18 cellular contexts compared by ENCODE assay signal in genomic region chr18:50862401-50862800, GRCh38. TPM values are rescaled to one million over a fixed set of nuclear protein-coding genes. Genes with fewer than 3 reads are reported as not detected.
DNase-seq lines count a peak whose midpoint lies in the region; ATAC-seq and TF ChIP-seq lines count a peak whose summit lies in the region.
"Had no signal": no experiment of that assay in that cellular context is flagged by ENCODE, and none has a peak within 500 bp of the region (broad histone marks: within the 10 kb centered on the region; RNA-seq: fewer than 3 reads in every experiment).

No MANE protein-coding gene starts in this region.

- H3K4me3 ChIP-seq in right atrium auricular region (no peak overlapping the region), esophagus muscularis mucosa (no peak overlapping the region)
- H3K4me3 ChIP-seq: heart right ventricle, psoas muscle had no signal

- H3K27ac ChIP-seq in right atrium auricular region (peak overlapping the region; percentile 16 to 48), esophagus muscularis mucosa (replicated peaks in 1 of 4) (peak overlapping the region in 1 of 4 donors; percentile 27)
- H3K27ac ChIP-seq: psoas muscle had no signal

- H3K4me3 Mint-ChIP-seq in stimulated activated naive B cell treated with anti-CD40 and anti-IgM and Interleukin-4, amounts not matched to agents 10 μg/mL and 1 μg/mL and 100 μg/mL, for 72 hours, result peak overlapping the region; percentile 13 to 65
- H3K4me3 Mint-ChIP-seq: activated naive CD4-positive, alpha-beta T cell treated with anti-CD3 and anti-CD28 coated beads, Interleukin-2, amount 50 U/mL, for 24 hours; T-helper 2 cell treated with Interferon-gamma antibody and Interleukin-4, amounts not matched to agents 5 μg/mL and 100 μg/mL, for 36 hours had no signal

- H3K27me3 ChIP-seq in right atrium auricular region (no peaks in the 10 kb centered on the region), esophagus muscularis mucosa (no peaks in the 10 kb centered on the region)
- H3K27me3 ChIP-seq: heart right ventricle had no signal

- TF ChIP-seq EP300 in esophagus muscularis mucosa (IDR thresholded peaks at IDR 0.05), result no peak

- DNase-seq in Kasumi-1 (lab: John Stamatoyannopoulos, UW) (peak; percentile 86 to 89), SKM-1 (lab: John Stamatoyannopoulos, UW; ENCODE audit: unreplicated experiment) (peak; percentile 89), right atrium auricular region (ENCODE audit: low spot score) (no peak), NCI-H187 (lab: John Stamatoyannopoulos, UW) (no peak), esophagus muscularis mucosa (ENCODE audit: extremely low spot score) (no peak)
- no peak for DNase-seq in stimulated activated naive B cell treated with anti-CD40 and anti-IgM and Interleukin-4, amounts not matched to agents 10 μg/mL and 1 μg/mL and 100 μg/mL, for 72 hours
- DNase-seq: activated CD4-positive, alpha-beta T cell treated with anti-CD3 and anti-CD28 coated beads, Interleukin-2, amount 50 U/mL, for 1 hour; dermis blood vessel endothelial cell; heart right ventricle; naive thymus-derived CD8-positive, alpha-beta T cell; NCI-H2029; NCI-H69; psoas muscle had no signal

- 51% methylated on average over 2 of the region's 2 CpGs for WGBS in esophagus muscularis mucosa

- peak; percentile 67 to 71 for ATAC-seq in stimulated activated naive B cell treated with anti-CD40 and anti-IgM and Interleukin-4, amounts not matched to agents 10 μg/mL and 1 μg/mL and 100 μg/mL, for 72 hours (replicated peaks)
- ATAC-seq in HG03135 (IDR thresholded peaks at IDR 0.05; ENCODE audit: unreplicated experiment), result no peak
- ATAC-seq: naive thymus-derived CD8-positive, alpha-beta T cell had no signal

- peaks cover 10 to 19% of the 10 kb centered on the region in 2 donors for H3K4me1 Mint-ChIP-seq in stimulated activated naive B cell treated with anti-CD40 and anti-IgM and Interleukin-4, amounts not matched to agents 10 μg/mL and 1 μg/mL and 100 μg/mL, for 72 hours
- H3K4me1 Mint-ChIP-seq: activated naive CD4-positive, alpha-beta T cell treated with anti-CD3 and anti-CD28 coated beads, Interleukin-2, amount 50 U/mL, for 24 hours had no signal

- peaks cover 0 to 9% of the 10 kb centered on the region in 2 donors for H3K4me1 ChIP-seq in right atrium auricular region
- peaks cover 4 to 22% (median 15%) of the 10 kb centered on the region in 4 donors for H3K4me1 ChIP-seq in esophagus muscularis mucosa

- H3K36me3 ChIP-seq in right atrium auricular region (no peaks in the 10 kb centered on the region), esophagus muscularis mucosa (no peaks in the 10 kb centered on the region)
- H3K36me3 ChIP-seq: heart right ventricle had no signal

- H3K36me3 Mint-ChIP-seq in stimulated activated naive B cell treated with anti-CD40 and anti-IgM and Interleukin-4, amounts not matched to agents 10 μg/mL and 1 μg/mL and 100 μg/mL, for 72 hours, result no peaks in the 10 kb centered on the region
- H3K36me3 Mint-ChIP-seq: activated naive CD4-positive, alpha-beta T cell treated with anti-CD3 and anti-CD28 coated beads, Interleukin-2, amount 50 U/mL, for 24 hours; naive thymus-derived CD8-positive, alpha-beta T cell had no signal

- H3K27me3 Mint-ChIP-seq in stimulated activated naive B cell treated with anti-CD40 and anti-IgM and Interleukin-4, amounts not matched to agents 10 μg/mL and 1 μg/mL and 100 μg/mL, for 72 hours, result peaks cover 0 to 4% of the 10 kb centered on the region in 2 donors
- H3K27me3 Mint-ChIP-seq: activated naive CD4-positive, alpha-beta T cell treated with anti-CD3 and anti-CD28 coated beads, Interleukin-2, amount 50 U/mL, for 24 hours had no signal

- no peak for TF ChIP-seq CTCF in right atrium auricular region (IDR thresholded peaks at IDR 0.05)
- TF ChIP-seq CTCF in esophagus muscularis mucosa (IDR thresholded peaks at IDR 0.05), result no peak

- intact Hi-C loops in esophagus muscularis mucosa (cut with DNase I), result no loop called here

- H3K9me3 ChIP-seq in right atrium auricular region (no peaks in the 10 kb centered on the region), esophagus muscularis mucosa (no peaks in the 10 kb centered on the region)
- H3K9me3 ChIP-seq: heart right ventricle, psoas muscle had no signal

- no peaks in the 10 kb centered on the region for H3K9me3 Mint-ChIP-seq in stimulated activated naive B cell treated with anti-CD40 and anti-IgM and Interleukin-4, amounts not matched to agents 10 μg/mL and 1 μg/mL and 100 μg/mL, for 72 hours
- H3K9me3 Mint-ChIP-seq: activated naive CD4-positive, alpha-beta T cell treated with anti-CD3 and anti-CD28 coated beads, Interleukin-2, amount 50 U/mL, for 24 hours; naive thymus-derived CD8-positive, alpha-beta T cell; T-helper 2 cell treated with Interferon-gamma antibody and Interleukin-4, amounts not matched to agents 5 μg/mL and 100 μg/mL, for 36 hours had no signal

- no peak for TF ChIP-seq POLR2A in esophagus muscularis mucosa (IDR thresholded peaks at IDR 0.05; ENCODE audit: low read depth)

- peak overlapping the region; percentile 75 for H3K27ac Mint-ChIP-seq in stimulated activated naive B cell treated with anti-CD40 and anti-IgM and Interleukin-4, amounts not matched to agents 10 μg/mL and 1 μg/mL and 100 μg/mL, for 72 hours
- H3K27ac Mint-ChIP-seq: activated naive CD4-positive, alpha-beta T cell treated with anti-CD3 and anti-CD28 coated beads, Interleukin-2, amount 50 U/mL, for 24 hours; naive thymus-derived CD8-positive, alpha-beta T cell; T-helper 2 cell treated with Interferon-gamma antibody and Interleukin-4, amounts not matched to agents 5 μg/mL and 100 μg/mL, for 36 hours had no signal

RNA-seq across cellular contexts. Expression of gene ME2, which starts 16.5 kb away (rescaled TPM):
- total RNA-seq in right atrium auricular region (100 to 1,000 TPM in 1 of 2 donors, 10 to 100 TPM in 1; 82.0 to 117 TPM), esophagus muscularis mucosa (10 to 100 TPM; 46.1 to 62.8 (median 55.0) TPM)

RNA-seq across cellular contexts. Expression of gene MRO, which starts 42.6 kb away (rescaled TPM):
- total RNA-seq in right atrium auricular region, result 1 to 10 TPM; 2.1 to 2.6 TPM
- total RNA-seq in esophagus muscularis mucosa, result 1 to 10 TPM in 1 of 4 donors, under 1 TPM in 3; 0.52 to 1.4 (median 0.83) TPM
- total RNA-seq: epithelial cell of proximal tubule; kidney epithelial cell; naive thymus-derived CD8-positive, alpha-beta T cell had no signal

Comparison
In these comparisons a context has a peak if more than half of its experiments do, and no peak if none do; other contexts are left out.
1. DNase-seq: peak in Kasumi-1 (2 of 2) and SKM-1 (single experiment); none in right atrium auricular region (single experiment), stimulated activated naive B cell treated with anti-CD40 and anti-IgM and Interleukin-4, amounts not matched to agents 10 μg/mL and 1 μg/mL and 100 μg/mL, for 72 hours (single experiment), NCI-H187 (0 of 2) and esophagus muscularis mucosa (single experiment).